In the genomic region with DNA sequence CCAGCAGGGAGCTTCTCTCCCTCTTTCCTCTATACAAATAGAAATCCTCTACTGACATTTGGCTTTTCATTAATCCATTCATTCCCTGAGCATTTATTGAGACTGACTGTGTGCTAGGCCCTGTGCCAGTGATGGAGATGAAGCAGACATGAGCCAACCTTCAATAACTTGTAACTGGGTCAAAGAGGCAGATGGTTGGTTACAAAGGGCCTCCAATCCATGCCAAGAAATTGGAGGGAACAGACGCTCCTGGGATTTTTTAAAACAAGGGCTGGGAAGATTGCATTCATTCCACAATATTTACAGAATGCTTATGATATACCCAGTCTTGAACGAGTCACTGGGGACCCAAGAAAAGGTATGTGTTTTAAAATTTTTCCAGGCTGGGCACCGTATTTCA, we compare ENCODE assay signal across 13 cellular contexts. TPM values are rescaled to one million over a fixed set of nuclear protein-coding genes. Genes with fewer than 3 reads are reported as not detected.
"Had no signal": no experiment of that assay in that cellular context is flagged by ENCODE, and none has a peak within 500 bp of the region (broad histone marks: within the 10 kb centered on the region; RNA-seq: fewer than 3 reads in every experiment).

No MANE protein-coding gene starts in this region.

- H3K9me3 Mint-ChIP-seq: activated naive CD4-positive, alpha-beta T cell treated with anti-CD3 and anti-CD28 coated beads for 36 hours; activated T-helper 2 cell treated with anti-CD3 and anti-CD28 coated beads, Interferon-gamma antibody, Interleukin-2, Interleukin-4, amounts not matched to agents 10 μg/mL and 5 μg/mL and 100 μg/mL, durations not matched to agents 14 hours and 24 hours and 36 hours had no signal

- H3K36me3 ChIP-seq: esophagus muscularis mucosa, lower lobe of right lung, sigmoid colon, thyroid gland had no signal

- H3K4me3 ChIP-seq: coronary artery, esophagus muscularis mucosa, lower lobe of right lung, sigmoid colon, thyroid gland had no signal

- H3K79me2 ChIP-seq: parathyroid adenoma had no signal

- ATAC-seq: left colon had no signal

- H2AFZ ChIP-seq: parathyroid adenoma had no signal

- H3K4me1 ChIP-seq: esophagus muscularis mucosa, lower lobe of right lung, parathyroid adenoma, sigmoid colon, thyroid gland had no signal

- H3K4me3 Mint-ChIP-seq: activated naive CD4-positive, alpha-beta T cell treated with anti-CD3 and anti-CD28 coated beads for 36 hours had no signal

- H3K9ac ChIP-seq: parathyroid adenoma had no signal

- H3K27ac Mint-ChIP-seq: activated naive CD4-positive, alpha-beta T cell treated with anti-CD3 and anti-CD28 coated beads for 36 hours; activated T-helper 2 cell treated with anti-CD3 and anti-CD28 coated beads, Interferon-gamma antibody, Interleukin-2, Interleukin-4, amounts not matched to agents 10 μg/mL and 5 μg/mL and 100 μg/mL, durations not matched to agents 14 hours and 24 hours and 36 hours had no signal

- H3K9me3 ChIP-seq: esophagus muscularis mucosa, lower lobe of right lung, sigmoid colon, thyroid gland had no signal

- H3K27ac ChIP-seq: coronary artery, esophagus muscularis mucosa, lower lobe of right lung, parathyroid adenoma, sigmoid colon, thyroid gland had no signal

- DNase-seq: activated CD4-positive, CD25-positive, alpha-beta regulatory T cell treated with anti-CD3 and anti-CD28 coated beads, Interleukin-2, amount 50 U/mL, for 72 hours; activated naive CD4-positive, alpha-beta T cell treated with anti-CD3 and anti-CD28 coated beads for 36 hours; left colon; lower lobe of right lung; midbrain; sigmoid colon; stimulated activated CD4-positive, alpha-beta T cell treated with anti-CD3 and anti-CD28 coated beads, Interleukin-1b, Interleukin-23, amount 100 ng/mL, for 48 hours; thyroid gland had no signal

RNA-seq across cellular contexts. Expression of gene NT5C1A, which starts 13.2 kb away (rescaled TPM):
- total RNA-seq: activated CD8-positive, alpha-beta memory T cell treated with anti-CD3 and anti-CD28 coated beads for 36 hours; activated naive CD4-positive, alpha-beta T cell treated with anti-CD3 and anti-CD28 coated beads for 36 hours; left colon; lower lobe of right lung; sigmoid colon had no signal
